ENCODE assay signal across 12 cellular contexts in the genomic region with DNA sequence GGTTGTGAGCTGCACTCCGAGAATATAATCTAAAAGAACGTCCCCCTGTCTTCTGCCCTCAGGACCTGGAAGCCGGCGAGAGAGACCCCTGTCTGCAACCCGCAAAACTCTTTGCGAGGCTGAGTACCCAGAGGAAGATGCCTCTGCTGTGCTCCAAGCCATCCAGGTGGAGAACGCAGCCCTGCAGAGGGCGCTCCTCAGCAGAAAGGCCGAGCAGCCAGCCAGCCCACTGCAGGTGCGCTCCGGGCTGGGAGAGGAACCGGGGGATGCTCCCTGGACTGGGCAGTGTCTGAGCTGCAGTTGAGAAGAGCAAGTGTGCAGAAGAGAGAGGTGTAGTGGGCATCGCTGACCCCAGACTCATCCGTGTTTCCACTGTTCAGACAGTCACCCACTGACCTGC.
DNase-seq lines count a peak whose midpoint lies in the region; ATAC-seq and TF ChIP-seq lines count a peak whose summit lies in the region.
"Had no signal": no experiment of that assay in that cellular context is flagged by ENCODE, and none has a peak within 500 bp of the region (broad histone marks: within the 10 kb centered on the region; RNA-seq: fewer than 3 reads in every experiment).

No MANE protein-coding gene starts in this region.

- CTCF ChIA-PET in Caco-2 (lab: Charles Lee) = interaction anchor here (0.9 kb wide), 1 partner anchor 58 kb away, joined by 3 read pairs; no protein-coding TSS in a partner anchor

- no peaks in the 10 kb centered on the region for H3K36me3 ChIP-seq in Caco-2 (ENCODE audit: control insufficient read depth, insufficient read depth, low read length)
- H3K36me3 ChIP-seq in H7 (replicated peaks; ENCODE audit: control insufficient read depth, insufficient read depth, low read length) = no peaks in the 10 kb centered on the region
- no peaks in the 10 kb centered on the region for H3K36me3 ChIP-seq in mesendoderm (ENCODE audit: control insufficient read depth, insufficient read depth, low read length)

- no TSS peak for BruUV-seq in Caco-2 (replicated peaks; lab: Mats Ljungman, UMichigan)

- H3K9me3 ChIP-seq in Caco-2 = no peaks in the 10 kb centered on the region

- no peaks in the 10 kb centered on the region for H3K27me3 ChIP-seq in Caco-2 (replicated peaks; ENCODE audit: control insufficient read depth, insufficient read depth, low read length)
- H3K27me3 ChIP-seq in H7 (ENCODE audit: control insufficient read depth, insufficient read depth, low read length) = no peaks in the 10 kb centered on the region
- no peaks in the 10 kb centered on the region for H3K27me3 ChIP-seq in mesendoderm (ENCODE audit: insufficient read depth, low read length, poor library complexity)

- no peak overlapping the region for H4K5ac ChIP-seq in mesendoderm (ENCODE audit: low read length)

- no peak overlapping the region for H2BK120ac ChIP-seq in mesendoderm (ENCODE audit: low read depth, low read length)

- intact Hi-C loops in Caco-2 (cut with micrococcal nuclease; ENCODE audit: unreplicated experiment) = no loop called here

- POLR2A ChIA-PET in Caco-2 (lab: Charles Lee) = no interaction called here

- H3K9ac ChIP-seq in mesendoderm (ENCODE audit: low read length) = no peak overlapping the region

- TF ChIP-seq CTCF in Caco-2 (IDR thresholded peaks at IDR 0.05; ENCODE audit: insufficient read depth in 1 of 2, low read depth in 1 of 2, low read length in 1 of 2, severe bottlenecking in 1 of 2, unreplicated experiment in 1 of 2) = peak; percentile 19 to 25

- H3K27me3 Mint-ChIP-seq in Caco-2 (ENCODE audit: insufficient read depth, unreplicated experiment) = no peaks in the 10 kb centered on the region

- no peak overlapping the region for H2AK5ac ChIP-seq in mesendoderm (ENCODE audit: low read length)

- H3K9me3 Mint-ChIP-seq in Caco-2 (ENCODE audit: unreplicated experiment) = no peaks in the 10 kb centered on the region

- no peaks in the 10 kb centered on the region for H3K36me3 Mint-ChIP-seq in Caco-2 (ENCODE audit: insufficient read depth, unreplicated experiment)

- H3K56ac ChIP-seq in mesendoderm (ENCODE audit: low read length) = no peak overlapping the region

- H3K4ac ChIP-seq in mesendoderm (ENCODE audit: low read depth, low read length) = no peak overlapping the region

- H3K27ac Mint-ChIP-seq in Caco-2 (ENCODE audit: unreplicated experiment) = no peak overlapping the region
- H3K27ac Mint-ChIP-seq: mesothelial cell of epicardium had no signal

- no peak overlapping the region for H2BK5ac ChIP-seq in mesendoderm (ENCODE audit: low read length)

- no peaks in the 10 kb centered on the region for H3K4me1 Mint-ChIP-seq in Caco-2 (ENCODE audit: low read depth, unreplicated experiment)
- H3K4me1 Mint-ChIP-seq: mesothelial cell of epicardium had no signal

- H3K23ac ChIP-seq in mesendoderm (ENCODE audit: low read length) = no peak overlapping the region

- H3K4me1 ChIP-seq in Caco-2 = no peaks in the 10 kb centered on the region
- H3K4me1 ChIP-seq in mesendoderm (ENCODE audit: control insufficient read depth, low read depth, low read length) = no peaks in the 10 kb centered on the region

- H2BK15ac ChIP-seq in mesendoderm (replicated peaks; ENCODE audit: low read depth) = no peak overlapping the region

- H3K4me3 ChIP-seq in Caco-2 (ENCODE audit: low read depth, low read length) (no peak overlapping the region), H7 (ENCODE audit: insufficient read depth, low read depth, low read length) (no peak overlapping the region), mesendoderm (ENCODE audit: low read length) (no peak overlapping the region)

- no peak overlapping the region for H3K27ac ChIP-seq in mesendoderm (ENCODE audit: low read depth, low read length)

- no peak overlapping the region for H3K4me3 Mint-ChIP-seq in Caco-2 (ENCODE audit: unreplicated experiment)
- H3K4me3 Mint-ChIP-seq: mesothelial cell of epicardium had no signal

- H3K79me2 ChIP-seq in mesendoderm (ENCODE audit: control insufficient read depth, insufficient read depth, low read length) = no peaks in the 10 kb centered on the region

- DNase-seq in Caco-2 (peak in 1 of 2 experiments; percentile 14), H7 (peak; percentile 87), amniotic epithelial cell (ENCODE audit: low read depth) (peak; percentile 6), mesendoderm (peak; percentile 82), SIG-M5 treated with dmso at 0.1 percent for 504 hours (lab: John Stamatoyannopoulos, UW; ENCODE audit: unreplicated experiment) (no peak), GDM1 (lab: John Stamatoyannopoulos, UW) (no peak), SK-N-DZ (ENCODE audit: low spot score) (no peak)
- DNase-seq: activated CD8-positive, alpha-beta memory T cell treated with anti-CD3 and anti-CD28 coated beads, Interleukin-2, amount 50 U/mL, for 48 hours; GOT3; IMR-90 had no signal

- no peak overlapping the region for H4K8ac ChIP-seq in mesendoderm (ENCODE audit: low read depth, low read length)

- no CpG with 5 or more reads among the region's 14 CpGs for WGBS in mesendoderm (ENCODE audit: extremely low coverage, insufficient coverage, low lambda C conversion rate)

- no peak for ATAC-seq in HG03045 (IDR thresholded peaks at IDR 0.05; ENCODE audit: unreplicated experiment)

- no peaks in the 10 kb centered on the region for H3K79me1 ChIP-seq in mesendoderm (ENCODE audit: low read length)

- no peak overlapping the region for H3K4me2 ChIP-seq in mesendoderm (ENCODE audit: low read length)

- no peak overlapping the region for H3K18ac ChIP-seq in mesendoderm (ENCODE audit: low read length)

Comparison
In these comparisons a context has a peak if more than half of its experiments do, and no peak if none do; other contexts are left out.
1. DNase-seq: peak in H7 (single experiment), amniotic epithelial cell (single experiment) and mesendoderm (single experiment); none in SIG-M5 treated with dmso at 0.1 percent for 504 hours (single experiment), GDM1 (single experiment) and SK-N-DZ (single experiment).